In genomic region chr18:72458256-72458655, GRCh38 we compare ENCODE assay signal across 19 cellular contexts.
"Had no signal": no experiment of that assay in that cellular context is flagged by ENCODE, and none has a peak within 500 bp of the region (broad histone marks: within the 10 kb centered on the region; RNA-seq: fewer than 3 reads in every experiment).

No MANE protein-coding gene starts in this region.

- ATAC-seq: left ventricle myocardium superior; mucosa of descending colon; naive thymus-derived CD4-positive, alpha-beta T cell; pancreas; sciatic nerve; stimulated activated effector memory CD8-positive, alpha-beta T cell treated with anti-CD3 and anti-CD28 coated beads, Interleukin-12 subunit alpha, Interleukin-12 subunit beta, amount 100 ng/mL, for 72 hours; T-cell had no signal

- H3K27ac ChIP-seq: esophagus muscularis mucosa, pancreas had no signal

- H3K4me1 ChIP-seq: esophagus muscularis mucosa, pancreas had no signal

- H3K4me3 Mint-ChIP-seq: activated B cell treated with CpG ODN at 0.5 μM for 24 hours; activated CD4-positive, alpha-beta memory T cell treated with anti-CD3 and anti-CD28 coated beads for 36 hours; activated naive CD8-positive, alpha-beta T cell; central memory CD8-positive, alpha-beta T cell; naive thymus-derived CD4-positive, alpha-beta T cell; stimulated activated effector memory CD8-positive, alpha-beta T cell treated with anti-CD3 and anti-CD28 coated beads, Interleukin-12 subunit alpha, Interleukin-12 subunit beta, amount 100 ng/mL, for 72 hours; T-cell had no signal

- H3K27ac Mint-ChIP-seq: activated B cell treated with CpG ODN at 0.5 μM for 24 hours; activated CD4-positive, alpha-beta memory T cell treated with anti-CD3 and anti-CD28 coated beads for 36 hours; activated naive CD8-positive, alpha-beta T cell; naive thymus-derived CD4-positive, alpha-beta T cell; stimulated activated effector memory CD8-positive, alpha-beta T cell treated with anti-CD3 and anti-CD28 coated beads, Interleukin-12 subunit alpha, Interleukin-12 subunit beta, amount 100 ng/mL, for 72 hours; T-cell had no signal

- H3K36me3 ChIP-seq: esophagus muscularis mucosa, pancreas had no signal

- H3K27me3 ChIP-seq: esophagus muscularis mucosa had no signal

- H3K4me1 Mint-ChIP-seq: activated B cell treated with CpG ODN at 0.5 μM for 24 hours; central memory CD8-positive, alpha-beta T cell; naive thymus-derived CD4-positive, alpha-beta T cell; stimulated activated effector memory CD8-positive, alpha-beta T cell treated with anti-CD3 and anti-CD28 coated beads, Interleukin-12 subunit alpha, Interleukin-12 subunit beta, amount 100 ng/mL, for 72 hours; T-cell had no signal

- FAIRE-seq: pancreas had no signal

- H3K36me3 Mint-ChIP-seq: activated CD4-positive, alpha-beta memory T cell treated with anti-CD3 and anti-CD28 coated beads for 36 hours; activated naive CD8-positive, alpha-beta T cell; naive thymus-derived CD4-positive, alpha-beta T cell; stimulated activated effector memory CD8-positive, alpha-beta T cell treated with anti-CD3 and anti-CD28 coated beads, Interleukin-12 subunit alpha, Interleukin-12 subunit beta, amount 100 ng/mL, for 72 hours; T-cell had no signal

- H3K9me3 ChIP-seq: esophagus muscularis mucosa, mucosa of descending colon, pancreas had no signal

- DNase-seq: activated B cell treated with CpG ODN at 0.5 μM for 24 hours; activated CD4-positive, alpha-beta memory T cell treated with anti-CD3 and anti-CD28 coated beads for 36 hours; activated CD4-positive, alpha-beta T cell treated with anti-CD3 and anti-CD28 coated beads for 4 hours; activated T-cell treated with anti-CD3 and anti-CD28 coated beads for 4 hours; cortex of kidney; effector CD4-positive, alpha-beta T cell; hypothalamus; left ventricle myocardium superior; mucosa of descending colon; naive thymus-derived CD4-positive, alpha-beta T cell; pancreas; stimulated activated CD4-positive, alpha-beta T cell treated with anti-CD3 and anti-CD28 coated beads, Interleukin-4, amount 100 ng/mL, for 24 hours; T-cell; T-helper 9 cell had no signal

- H3K27me3 Mint-ChIP-seq: activated B cell treated with CpG ODN at 0.5 μM for 24 hours; activated CD4-positive, alpha-beta memory T cell treated with anti-CD3 and anti-CD28 coated beads for 36 hours; activated naive CD8-positive, alpha-beta T cell; central memory CD8-positive, alpha-beta T cell; naive thymus-derived CD4-positive, alpha-beta T cell; T-cell had no signal

- H3K4me3 ChIP-seq: esophagus muscularis mucosa, mucosa of descending colon, pancreas had no signal
